9 cellular contexts compared by ENCODE assay signal in genomic region chr3:126288314-126288713, GRCh38.
DNase-seq lines count a peak whose midpoint lies in the region; ATAC-seq and TF ChIP-seq lines count a peak whose summit lies in the region.
"Had no signal": no experiment of that assay in that cellular context is flagged by ENCODE, and none has a peak within 500 bp of the region (broad histone marks: within the 10 kb centered on the region; RNA-seq: fewer than 3 reads in every experiment).

No MANE protein-coding gene starts in this region.

- DNase-seq in GM23338 (ENCODE audit: low spot score) (peak; percentile 55), ecto neural progenitor cell (ENCODE audit: low spot score) (peak; percentile 75), inferior parietal cortex (ENCODE audit: extremely low spot score) (peak; percentile 44), gastrocnemius medialis (peak; percentile 62 to 82), GDM1 (lab: John Stamatoyannopoulos, UW) (no peak)
- no peak for DNase-seq in activated naive CD4-positive, alpha-beta T cell (lab: John Stamatoyannopoulos, UW)
- DNase-seq: NCI-H2029 treated with DMSO at 0.1 percent for 48 hours had no signal

- ATAC-seq in GM23338 = peak; percentile 36
- peak; percentile 61 to 72 for ATAC-seq in gastrocnemius medialis
- ATAC-seq in HG03280 (IDR thresholded peaks at IDR 0.05; ENCODE audit: unreplicated experiment) = no peak
- no peak for ATAC-seq in HG02642 (IDR thresholded peaks at IDR 0.05; ENCODE audit: poor library complexity, unreplicated experiment)

- H3K9me2 ChIP-seq in GM23338 (ENCODE audit: insufficient read depth) = no peaks in the 10 kb centered on the region

- no peaks in the 10 kb centered on the region for H4K20me1 ChIP-seq in GM23338 (replicated peaks; ENCODE audit: insufficient read depth)

- intact Hi-C loops in gastrocnemius medialis (cut with DNase I; ENCODE audit: low total_unique reads) = loop anchor here (2.0 kb wide), 1 partner anchor 68 kb away; the partner anchor contains the start of gene KLF15

- H3K4me1 ChIP-seq in GM23338 (ENCODE audit: insufficient read depth) (peaks cover 10% of the 10 kb centered on the region; the same call in 1 of the 2 replicates), gastrocnemius medialis (peaks cover 18 to 19% of the 10 kb centered on the region in 2 donors)

- H2AFZ ChIP-seq in GM23338 = peak overlapping the region; percentile 67

- H3K27ac ChIP-seq in GM23338 (ENCODE audit: low read depth) (no peak overlapping the region), gastrocnemius medialis (peak overlapping the region; percentile 85 to 93 (median 90))

- H3F3A ChIP-seq in GM23338 (replicated peaks; ENCODE audit: low read depth) = no peaks in the 10 kb centered on the region

- in situ Hi-C loops in gastrocnemius medialis (cut with MboI; ENCODE audit: low sequenced_read_pairs in 4 of 4) = no loop called here

- no peak for TF ChIP-seq POLR2A in gastrocnemius medialis (IDR thresholded peaks at IDR 0.05)

- peaks cover 41% of the 10 kb centered on the region for H3K4me1 Mint-ChIP-seq in GM23338

- H3K9me3 ChIP-seq in gastrocnemius medialis = no peaks in the 10 kb centered on the region

- peaks cover 2% of the 10 kb centered on the region; the same call in 1 of the 3 replicates for H3K9me3 Mint-ChIP-seq in GM23338

- H3K4me3 ChIP-seq in GM23338 (peak overlapping the region; percentile 76), gastrocnemius medialis (peak overlapping the region; percentile 55 to 65 (median 58))

- H3K36me3 ChIP-seq in GM23338 (ENCODE audit: insufficient read depth) (no peaks in the 10 kb centered on the region), gastrocnemius medialis (no peaks in the 10 kb centered on the region)

- H3K36me3 Mint-ChIP-seq in GM23338 (ENCODE audit: low read depth) = no peaks in the 10 kb centered on the region

- peak overlapping the region; percentile 72 for H3K4me3 Mint-ChIP-seq in GM23338

- no peaks in the 10 kb centered on the region for H3K79me2 ChIP-seq in GM23338 (replicated peaks; ENCODE audit: insufficient read depth)

- TF ChIP-seq CTCF in GM23338 (conservative IDR thresholded peaks at IDR 0.05; ENCODE audit: low read depth in 2 of 2) = no peak
- no peak for TF ChIP-seq CTCF in gastrocnemius medialis (IDR thresholded peaks at IDR 0.05 in 4 of 5, conservative IDR thresholded peaks at IDR 0.05 in 1 of 5)

- H3K4me2 ChIP-seq in GM23338 = peak overlapping the region; percentile 94

- peaks cover 14% of the 10 kb centered on the region for H3K27me3 Mint-ChIP-seq in GM23338 (ENCODE audit: insufficient read depth, low read depth, poor library complexity)

- H3K27ac Mint-ChIP-seq in GM23338 = no peak overlapping the region

- H3K27me3 ChIP-seq in GM23338 (ENCODE audit: insufficient read depth) (peaks cover 42% of the 10 kb centered on the region), gastrocnemius medialis (no peaks in the 10 kb centered on the region)

TF ChIP-seq in GM23338, 12 proteins besides CTCF, POLR2A, EP300 and RAD21:
- TF ChIP-seq NANOG (IDR thresholded peaks at IDR 0.05; ENCODE audit: borderline replicate concordance) = no peak

Comparison
In these comparisons a context has a peak if more than half of its experiments do, and no peak if none do; other contexts are left out.
1. ATAC-seq: peak in GM23338 (single experiment) and gastrocnemius medialis (2 of 2); none in HG03280 (single experiment) and HG02642 (single experiment).
2. DNase-seq: peak in GM23338 (single experiment), ecto neural progenitor cell (single experiment), inferior parietal cortex (single experiment) and gastrocnemius medialis (2 of 2); none in GDM1 (single experiment) and activated naive CD4-positive, alpha-beta T cell (0 of 4).